Comparison of ENCODE assay signal across 1 cellular context in the genomic region with DNA sequence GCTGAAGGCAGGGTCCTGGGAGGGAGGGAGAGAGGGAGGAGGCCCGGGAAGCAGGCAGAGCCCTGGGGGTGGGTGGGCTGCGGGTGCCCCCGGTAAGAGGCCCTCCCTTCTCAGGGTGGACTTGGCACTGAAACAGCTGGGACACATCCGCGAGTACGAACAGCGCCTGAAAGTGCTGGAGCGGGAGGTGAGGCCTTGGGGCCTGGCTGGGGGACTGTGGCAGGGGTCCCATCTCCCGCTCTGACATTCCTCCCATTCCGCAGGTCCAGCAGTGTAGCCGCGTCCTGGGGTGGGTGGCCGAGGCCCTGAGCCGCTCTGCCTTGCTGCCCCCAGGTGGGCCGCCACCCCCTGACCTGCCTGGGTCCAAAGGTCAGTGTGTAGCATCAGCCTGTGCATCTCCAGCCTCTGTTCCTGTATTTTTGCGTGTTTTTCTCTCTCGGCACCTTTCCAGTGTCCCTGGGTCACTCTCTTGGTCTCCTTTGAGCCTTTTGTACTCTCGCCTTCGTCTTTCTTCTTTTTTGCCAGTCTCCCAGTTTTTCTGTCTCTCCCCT.
A peak's percentile ranks its signal among the peaks of the same experiment; 100 is the strongest.
TF ChIP-seq lines count a peak whose summit lies in the region.

No MANE protein-coding gene starts in this region.

TF ChIP-seq in K562, 482 proteins besides CTCF, POLR2A, EP300 and RAD21:
- peak; percentile 7; the same call in 1 of the 2 replicates for TF ChIP-seq ZBTB7A (IDR thresholded peaks at IDR 0.05; ENCODE audit: borderline replicate concordance, control insufficient read depth, low read depth, low read length)
- 0 out of 2 replicates have a peak, but pooled peaks have one; percentile 8 for TF ChIP-seq POLR2G (IDR thresholded peaks at IDR 0.05; ENCODE audit: low read depth, low read length)
- peak; percentile 3; the same call in 1 of the 2 replicates for TF ChIP-seq RBFOX2 (IDR thresholded peaks at IDR 0.05; ENCODE audit: low read depth, low read length)
- TF ChIP-seq ZNF311 (CRISPR knock-in tag; IDR thresholded peaks at IDR 0.05), result no peak
